25 cellular contexts compared by ENCODE assay signal in genomic region chr6:161788531-161788930, GRCh38.
DNase-seq lines count a peak whose midpoint lies in the region; ATAC-seq, FAIRE-seq and TF ChIP-seq lines count a peak whose summit lies in the region.
"Had no signal": no experiment of that assay in that cellular context is flagged by ENCODE, and none has a peak within 500 bp of the region (broad histone marks: within the 10 kb centered on the region; RNA-seq: fewer than 3 reads in every experiment).

No MANE protein-coding gene starts in this region.

- peaks cover 4% of the 10 kb centered on the region for H3K4me1 ChIP-seq in foreskin keratinocyte
- H3K4me1 ChIP-seq: A549; BLaER1 treated with 17β-estradiol and CSF1 and Interleukin-3, amounts not matched to agents 10 nM and 100 nM had no signal

- CTCF ChIA-PET in RWPE1 (lab: Yijun Ruan, JAX), result interaction anchor here (0.6 kb wide), 1 partner anchor 1773 kb away, joined by 3 read pairs; no protein-coding TSS in a partner anchor

- no peak for FAIRE-seq in bronchial epithelial cell (lab: Jason Lieb, UNC)
- FAIRE-seq: A549, D721Med, GM12878, GM19239, H1 had no signal

- TF ChIP-seq CTCF in RWPE1 (conservative IDR thresholded peaks at IDR 0.05; ENCODE audit: low read depth) (no peak), bronchial epithelial cell (IDR thresholded peaks at IDR 0.05; ENCODE audit: insufficient read depth, low read length, severe bottlenecking) (no peak), foreskin keratinocyte (conservative IDR thresholded peaks at IDR 0.05) (no peak)

- ATAC-seq in foreskin keratinocyte (peak; percentile 83), HG03520 (IDR thresholded peaks at IDR 0.05; ENCODE audit: unreplicated experiment) (no peak), SK-N-SH treated with all-trans-retinoic acid at 6 μM for 48 hours (no peak)
- ATAC-seq: A549, GM12878 had no signal

- H3K36me3 ChIP-seq in bronchial epithelial cell (ENCODE audit: control insufficient read depth, insufficient read depth, low read length), result no peaks in the 10 kb centered on the region
- H3K36me3 ChIP-seq: BE2C; BLaER1 treated with 17β-estradiol and CSF1 and Interleukin-3, amounts not matched to agents 10 nM and 100 nM had no signal

- H3K4me3 ChIP-seq in bronchial epithelial cell (ENCODE audit: low read depth, low read length), result no peak overlapping the region
- H3K4me3 ChIP-seq: A549; BLaER1 treated with 17β-estradiol and CSF1 and Interleukin-3, amounts not matched to agents 10 nM and 100 nM; GM12878; GM23248 had no signal

- POLR2A ChIA-PET in RWPE1 (lab: Yijun Ruan, JAX; ENCODE audit: low non-redundant PET), result no interaction called here

- no peak overlapping the region for H3K27ac ChIP-seq in RWPE1
- no peak overlapping the region for H3K27ac ChIP-seq in foreskin keratinocyte
- H3K27ac ChIP-seq: A549; BLaER1 treated with 17β-estradiol and CSF1 and Interleukin-3, amounts not matched to agents 10 nM and 100 nM; GM23248 had no signal

- H3K27me3 ChIP-seq in bronchial epithelial cell (ENCODE audit: control insufficient read depth, insufficient read depth, low read length) (no peaks in the 10 kb centered on the region), foreskin keratinocyte (no peaks in the 10 kb centered on the region)
- H3K27me3 ChIP-seq: BE2C; BLaER1 treated with 17β-estradiol and CSF1 and Interleukin-3, amounts not matched to agents 10 nM and 100 nM had no signal

- DNase-seq in RWPE1 (ENCODE audit: low spot score), result peak; percentile 49
- peak; percentile 40 for DNase-seq in bronchial epithelial cell (ENCODE audit: low read depth)
- DNase-seq in foreskin keratinocyte, result peak; percentile 58 to 83
- DNase-seq in activated CD4-positive, CD25-positive, alpha-beta regulatory T cell (lab: John Stamatoyannopoulos, UW), result no peak
- DNase-seq: 8988T; ACHN; AML-193; BE2C; CD4-positive, alpha-beta T cell; CD8-positive, alpha-beta memory T cell; DMS 273 treated with DMSO at 0.1 percent for 48 hours; DMS79; EL; GDM1; GM23248; H7; HCEC 1CT had no signal

TF ChIP-seq in SK-N-SH treated with all-trans-retinoic acid at 6 μM for 48 hours, 23 proteins besides CTCF, POLR2A, EP300 and RAD21:
- TF ChIP-seq ZFP3 (CRISPR knock-in tag; IDR thresholded peaks at IDR 0.05) (no peak), ZNF8 (CRISPR knock-in tag; IDR thresholded peaks at IDR 0.05) (no peak), ZNF565 (CRISPR knock-in tag; conservative IDR thresholded peaks at IDR 0.05; ENCODE audit: low read depth) (no peak), TOX (CRISPR knock-in tag; IDR thresholded peaks at IDR 0.05; ENCODE audit: borderline replicate concordance) (no peak), OSR1 (CRISPR knock-in tag; IDR thresholded peaks at IDR 0.05) (no peak), ZNF70 (CRISPR knock-in tag; IDR thresholded peaks at IDR 0.05) (no peak), BACH2 (CRISPR knock-in tag; IDR thresholded peaks at IDR 0.05; ENCODE audit: borderline replicate concordance) (no peak), GLIS3 (CRISPR knock-in tag; IDR thresholded peaks at IDR 0.05) (no peak), TSHZ2 (CRISPR knock-in tag; IDR thresholded peaks at IDR 0.05) (no peak), ARNTL (CRISPR knock-in tag; IDR thresholded peaks at IDR 0.05; ENCODE audit: borderline replicate concordance, low read depth) (no peak), ESRRG (CRISPR knock-in tag; IDR thresholded peaks at IDR 0.05) (no peak), PATZ1 (CRISPR knock-in tag; IDR thresholded peaks at IDR 0.05; ENCODE audit: borderline replicate concordance) (no peak), ISL1 (CRISPR knock-in tag; IDR thresholded peaks at IDR 0.05) (no peak), RARB (CRISPR knock-in tag; IDR thresholded peaks at IDR 0.05) (no peak), CREB5 (CRISPR knock-in tag; IDR thresholded peaks at IDR 0.05; ENCODE audit: low read depth) (no peak), ZC3H10 (CRISPR knock-in tag; IDR thresholded peaks at IDR 0.05) (no peak), SNAI2 (CRISPR knock-in tag; IDR thresholded peaks at IDR 0.05) (no peak)

Comparison
In these comparisons a context has a peak if more than half of its experiments do, and no peak if none do; other contexts are left out.
1. DNase-seq: peak in RWPE1 (single experiment), bronchial epithelial cell (single experiment) and foreskin keratinocyte (2 of 2); none in activated CD4-positive, CD25-positive, alpha-beta regulatory T cell (0 of 4).